24 cellular contexts compared by ENCODE assay signal in the genomic region with DNA sequence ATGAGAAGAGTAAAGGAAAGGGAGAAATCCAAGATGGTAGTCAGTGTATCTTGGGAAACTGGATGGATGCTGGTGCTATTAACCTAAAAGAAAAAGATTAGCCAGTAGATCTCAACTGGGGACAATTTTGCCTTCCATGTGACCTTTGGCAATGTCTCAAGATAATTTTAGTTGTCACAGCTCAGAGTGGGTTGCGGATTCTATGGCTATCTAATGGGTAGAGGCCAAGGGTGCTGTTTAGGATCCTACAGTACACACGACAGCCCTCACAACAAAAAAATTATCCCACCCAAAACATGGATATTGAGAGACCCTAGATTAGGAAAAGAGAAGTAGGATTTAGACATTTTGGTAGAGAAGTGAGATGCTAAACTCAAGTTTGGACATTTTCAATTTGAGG.
A peak's percentile ranks its signal among the peaks of the same experiment; 100 is the strongest.
DNase-seq lines count a peak whose midpoint lies in the region; ATAC-seq, FAIRE-seq and TF ChIP-seq lines count a peak whose summit lies in the region.
"Had no signal": no experiment of that assay in that cellular context is flagged by ENCODE, and none has a peak within 500 bp of the region (broad histone marks: within the 10 kb centered on the region; RNA-seq: fewer than 3 reads in every experiment).

No MANE protein-coding gene starts in this region.

- intact Hi-C loops in left ventricle myocardium superior (cut with micrococcal nuclease) = no loop called here
- intact Hi-C loops in K562 (cut with micrococcal nuclease) = no loop called here
- intact Hi-C loops in natural killer cell (cut with micrococcal nuclease) = no loop called here

- 2% methylated on average over 2 of the region's 2 CpGs for WGBS in K562 (ENCODE audit: insufficient coverage, low coverage, missing lambda C conversion rate)

- H3K27ac ChIP-seq in right atrium auricular region (no peak overlapping the region), K562 (ENCODE audit: extremely low read depth, low read depth, low read length) (no peak overlapping the region)
- H3K27ac ChIP-seq: A549, BLaER1 had no signal

- no peak overlapping the region for H3K9ac ChIP-seq in K562 (ENCODE audit: insufficient read depth in 1 of 2, low read depth in 2 of 2, low read length in 2 of 2)
- H3K9ac ChIP-seq: BLaER1 had no signal

- ATAC-seq in left ventricle myocardium superior = peak; percentile 53
- no peak for ATAC-seq in K562
- ATAC-seq in natural killer cell = no peak
- ATAC-seq: A549, GM12878 had no signal

- no peak for FAIRE-seq in K562 (lab: Jason Lieb, UNC)
- FAIRE-seq: A549, GM12878, GM12892, GM18507 had no signal

- no TSS peak for BruUV-seq in K562 (replicated peaks; lab: Mats Ljungman, UMichigan)

- TF ChIP-seq CTCF in right atrium auricular region (IDR thresholded peaks at IDR 0.05) = no peak
- no peak for TF ChIP-seq CTCF in K562 (IDR thresholded peaks at IDR 0.05 in 2 of 3, conservative IDR thresholded peaks at IDR 0.05 in 1 of 3; ENCODE audit: insufficient read depth in 2 of 3, low read depth in 1 of 3, low read length in 3 of 3)
- no peak for TF ChIP-seq CTCF in natural killer cell (IDR thresholded peaks at IDR 0.05)

- no peaks in the 10 kb centered on the region for H3K4me1 Mint-ChIP-seq in activated T-cell treated with anti-CD3 and anti-CD28 coated beads, Interleukin-2, amount 50 U/mL, for 24 hours (ENCODE audit: low read depth)
- no peaks in the 10 kb centered on the region for H3K4me1 Mint-ChIP-seq in natural killer cell
- H3K4me1 Mint-ChIP-seq: CD14-positive monocyte; CD4-positive, alpha-beta memory T cell; CD4-positive, CD25-positive, alpha-beta regulatory T cell; CD8-positive, alpha-beta memory T cell had no signal

- H3K27me3 Mint-ChIP-seq in activated T-cell treated with anti-CD3 and anti-CD28 coated beads, Interleukin-2, amount 50 U/mL, for 24 hours = no peaks in the 10 kb centered on the region
- H3K27me3 Mint-ChIP-seq in natural killer cell (ENCODE audit: low read depth in 2 of 2) = no peaks in the 10 kb centered on the region
- H3K27me3 Mint-ChIP-seq: CD4-positive, alpha-beta memory T cell; CD4-positive, CD25-positive, alpha-beta regulatory T cell; CD8-positive, alpha-beta memory T cell had no signal

- in situ Hi-C loops in K562 (cut with MboI) = no loop called here

- no peaks in the 10 kb centered on the region for H3K4me1 ChIP-seq in right atrium auricular region
- H3K4me1 ChIP-seq in K562 (replicated peaks in 1 of 2; ENCODE audit: control insufficient read depth in 2 of 2, insufficient read depth in 2 of 2, low read length in 2 of 2) = no peaks in the 10 kb centered on the region
- H3K4me1 ChIP-seq: A549, BE2C, BLaER1 had no signal

- H3K4me3 Mint-ChIP-seq in activated T-cell treated with anti-CD3 and anti-CD28 coated beads, Interleukin-2, amount 50 U/mL, for 24 hours = no peak overlapping the region
- H3K4me3 Mint-ChIP-seq in natural killer cell = no peak overlapping the region
- H3K4me3 Mint-ChIP-seq: CD14-positive monocyte; CD4-positive, alpha-beta memory T cell; CD4-positive, CD25-positive, alpha-beta regulatory T cell; CD8-positive, alpha-beta memory T cell had no signal

- no peaks in the 10 kb centered on the region for H3K9me3 Mint-ChIP-seq in activated T-cell treated with anti-CD3 and anti-CD28 coated beads, Interleukin-2, amount 50 U/mL, for 24 hours
- H3K9me3 Mint-ChIP-seq in natural killer cell = peaks cover 10 to 12% of the 10 kb centered on the region in 2 donors

- H3K36me3 ChIP-seq in right atrium auricular region = no peaks in the 10 kb centered on the region
- no peaks in the 10 kb centered on the region for H3K36me3 ChIP-seq in K562 (ENCODE audit: control insufficient read depth, insufficient read depth, low read length)
- H3K36me3 ChIP-seq: BE2C, BLaER1 had no signal

- DNase-seq in left ventricle myocardium superior (no peak), right atrium auricular region (ENCODE audit: low spot score) (no peak), K562 (ENCODE audit: extremely low read depth in 1 of 4, low spot score in 3 of 4) (no peak), natural killer cell (no peak)
- no peak for DNase-seq in activated T-cell treated with anti-CD3 and anti-CD28 coated beads, Interleukin-2, amount 50 U/mL, for 24 hours
- DNase-seq: BE2C; C1 segment of cervical spinal cord; CD4-positive, alpha-beta memory T cell; CD4-positive, CD25-positive, alpha-beta regulatory T cell; CD8-positive, alpha-beta memory T cell; COR-L47; DMS 273 treated with DMSO at 0.1 percent for 48 hours; DMS153; DMS53; DMS79; DND-41; EL; GDM1 had no signal

- POLR2A ChIA-PET in K562 (lab: Yijun Ruan, JAX) = no interaction called here

- H3K4me3 ChIP-seq in right atrium auricular region (no peak overlapping the region), K562 (no peak overlapping the region)
- H3K4me3 ChIP-seq: A549, BLaER1, GM12878 had no signal

- H3K27ac Mint-ChIP-seq in activated T-cell treated with anti-CD3 and anti-CD28 coated beads, Interleukin-2, amount 50 U/mL, for 24 hours = no peak overlapping the region
- H3K27ac Mint-ChIP-seq in natural killer cell = no peak overlapping the region
- H3K27ac Mint-ChIP-seq: CD14-positive monocyte; CD4-positive, alpha-beta memory T cell; CD4-positive, CD25-positive, alpha-beta regulatory T cell; CD8-positive, alpha-beta memory T cell had no signal

- no peaks in the 10 kb centered on the region for H4K20me1 ChIP-seq in K562 (replicated peaks; ENCODE audit: control insufficient read depth, insufficient read depth, low read length)
- H4K20me1 ChIP-seq: BLaER1 had no signal

- no peaks in the 10 kb centered on the region for H3K36me3 Mint-ChIP-seq in activated T-cell treated with anti-CD3 and anti-CD28 coated beads, Interleukin-2, amount 50 U/mL, for 24 hours (ENCODE audit: low read depth)
- no peaks in the 10 kb centered on the region for H3K36me3 Mint-ChIP-seq in natural killer cell
- H3K36me3 Mint-ChIP-seq: CD14-positive monocyte; CD4-positive, alpha-beta memory T cell; CD4-positive, CD25-positive, alpha-beta regulatory T cell; CD8-positive, alpha-beta memory T cell had no signal

- no peaks in the 10 kb centered on the region for H3K79me2 ChIP-seq in K562 (ENCODE audit: control insufficient read depth, insufficient read depth, low read length)

- CTCF ChIA-PET in K562 (lab: Yijun Ruan, JAX; ENCODE audit: low intra/inter-chr PET ratio) = no interaction called here

- no peaks in the 10 kb centered on the region for H3K27me3 ChIP-seq in right atrium auricular region
- no peaks in the 10 kb centered on the region for H3K27me3 ChIP-seq in K562 (ENCODE audit: control insufficient read depth in 2 of 2, insufficient read depth in 2 of 2, low read length in 2 of 2)
- H3K27me3 ChIP-seq: BE2C, BLaER1 had no signal

- H3K9me1 ChIP-seq in K562 (ENCODE audit: control insufficient read depth, insufficient read depth, low read length) = no peaks in the 10 kb centered on the region

- H2AFZ ChIP-seq in K562 (ENCODE audit: low read depth, low read length) = no peak overlapping the region

- TF ChIP-seq RAD21 in K562 (CRISPR knock-in tag; conservative IDR thresholded peaks at IDR 0.05 in 1 of 2, IDR thresholded peaks at IDR 0.05 in 1 of 2) = no peak

- TF ChIP-seq EP300 in K562 (IDR thresholded peaks at IDR 0.05; ENCODE audit: low read length) = no peak

- H3K9me3 ChIP-seq in right atrium auricular region = no peaks in the 10 kb centered on the region
- H3K9me3 ChIP-seq in K562 (replicated peaks; ENCODE audit: control insufficient read depth, insufficient read depth, low read depth, low read length) = 0 out of 2 replicates have a peak, but pooled peaks cover 6% of the 10 kb centered on the region
- H3K9me3 ChIP-seq: A549, BE2C, BLaER1 had no signal

- no peak for TF ChIP-seq POLR2A in K562 (conservative IDR thresholded peaks at IDR 0.05)

- H3K4me2 ChIP-seq in K562 (ENCODE audit: insufficient read depth, low read length) = no peak overlapping the region
- H3K4me2 ChIP-seq: A549, BLaER1 had no signal

TF ChIP-seq in K562, 482 proteins besides CTCF, POLR2A, EP300 and RAD21:
- peak; percentile 31 for TF ChIP-seq SETDB1 (IDR thresholded peaks at IDR 0.05; ENCODE audit: low read length)
- TF ChIP-seq, protein P1, sequence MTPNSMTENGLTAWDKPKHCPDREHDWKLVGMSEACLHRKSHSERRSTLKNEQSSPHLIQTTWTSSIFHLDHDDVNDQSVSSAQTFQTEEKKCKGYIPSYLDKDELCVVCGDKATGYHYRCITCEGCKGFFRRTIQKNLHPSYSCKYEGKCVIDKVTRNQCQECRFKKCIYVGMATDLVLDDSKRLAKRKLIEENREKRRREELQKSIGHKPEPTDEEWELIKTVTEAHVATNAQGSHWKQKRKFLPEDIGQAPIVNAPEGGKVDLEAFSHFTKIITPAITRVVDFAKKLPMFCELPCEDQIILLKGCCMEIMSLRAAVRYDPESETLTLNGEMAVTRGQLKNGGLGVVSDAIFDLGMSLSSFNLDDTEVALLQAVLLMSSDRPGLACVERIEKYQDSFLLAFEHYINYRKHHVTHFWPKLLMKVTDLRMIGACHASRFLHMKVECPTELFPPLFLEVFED (CRISPR knock-in tag; conservative IDR thresholded peaks at IDR 0.05) = no peak
